In the genomic region with DNA sequence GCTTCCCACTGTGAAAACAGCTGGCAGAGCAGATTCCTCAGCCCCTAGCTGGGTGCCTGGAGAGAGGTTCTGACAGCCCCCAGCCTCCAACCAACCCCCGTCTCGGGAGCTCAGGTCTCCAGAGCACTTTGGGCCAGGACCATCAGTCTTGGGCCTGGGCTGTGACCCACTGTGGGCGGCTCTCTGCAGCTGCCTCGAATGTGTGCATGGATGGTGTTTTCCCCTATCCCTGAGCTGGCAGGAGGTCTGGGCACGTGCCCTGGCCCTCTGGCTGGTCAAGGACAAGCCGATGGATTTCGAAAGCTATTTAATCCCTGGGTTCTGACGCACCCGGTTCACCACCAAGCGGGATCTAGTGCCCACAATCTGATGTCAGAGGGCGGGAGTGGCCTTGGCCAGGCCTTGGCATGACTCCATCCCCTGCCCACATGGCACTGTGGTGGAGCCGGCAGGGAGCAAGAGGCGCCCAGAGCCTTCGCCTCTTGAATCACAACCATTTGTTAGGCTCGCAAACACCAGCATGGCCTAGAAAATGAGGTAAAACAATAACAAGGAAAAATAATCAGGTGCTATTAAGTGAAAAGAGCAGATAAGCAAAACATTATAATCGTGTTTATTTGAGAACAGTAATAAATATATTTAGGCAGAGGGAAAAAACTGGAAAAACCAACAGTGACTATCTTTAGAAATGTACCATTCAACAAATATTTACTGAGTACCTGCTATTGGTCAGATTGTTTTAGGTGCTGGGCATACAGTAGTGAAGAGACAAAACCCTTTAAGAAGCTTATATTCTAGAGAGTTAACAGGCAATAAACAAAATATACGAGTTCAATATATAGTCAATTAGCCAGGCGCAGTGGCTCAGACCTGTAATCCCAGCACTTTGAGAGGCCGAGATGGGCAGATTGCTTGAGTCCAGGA, we compare ENCODE assay signal across 1 cellular context.
TF ChIP-seq lines count a peak whose summit lies in the region.

No MANE protein-coding gene starts in this region.

TF ChIP-seq in liver, 16 proteins besides CTCF, POLR2A, EP300 and RAD21 (continued from another document):
- TF ChIP-seq, protein P1, sequence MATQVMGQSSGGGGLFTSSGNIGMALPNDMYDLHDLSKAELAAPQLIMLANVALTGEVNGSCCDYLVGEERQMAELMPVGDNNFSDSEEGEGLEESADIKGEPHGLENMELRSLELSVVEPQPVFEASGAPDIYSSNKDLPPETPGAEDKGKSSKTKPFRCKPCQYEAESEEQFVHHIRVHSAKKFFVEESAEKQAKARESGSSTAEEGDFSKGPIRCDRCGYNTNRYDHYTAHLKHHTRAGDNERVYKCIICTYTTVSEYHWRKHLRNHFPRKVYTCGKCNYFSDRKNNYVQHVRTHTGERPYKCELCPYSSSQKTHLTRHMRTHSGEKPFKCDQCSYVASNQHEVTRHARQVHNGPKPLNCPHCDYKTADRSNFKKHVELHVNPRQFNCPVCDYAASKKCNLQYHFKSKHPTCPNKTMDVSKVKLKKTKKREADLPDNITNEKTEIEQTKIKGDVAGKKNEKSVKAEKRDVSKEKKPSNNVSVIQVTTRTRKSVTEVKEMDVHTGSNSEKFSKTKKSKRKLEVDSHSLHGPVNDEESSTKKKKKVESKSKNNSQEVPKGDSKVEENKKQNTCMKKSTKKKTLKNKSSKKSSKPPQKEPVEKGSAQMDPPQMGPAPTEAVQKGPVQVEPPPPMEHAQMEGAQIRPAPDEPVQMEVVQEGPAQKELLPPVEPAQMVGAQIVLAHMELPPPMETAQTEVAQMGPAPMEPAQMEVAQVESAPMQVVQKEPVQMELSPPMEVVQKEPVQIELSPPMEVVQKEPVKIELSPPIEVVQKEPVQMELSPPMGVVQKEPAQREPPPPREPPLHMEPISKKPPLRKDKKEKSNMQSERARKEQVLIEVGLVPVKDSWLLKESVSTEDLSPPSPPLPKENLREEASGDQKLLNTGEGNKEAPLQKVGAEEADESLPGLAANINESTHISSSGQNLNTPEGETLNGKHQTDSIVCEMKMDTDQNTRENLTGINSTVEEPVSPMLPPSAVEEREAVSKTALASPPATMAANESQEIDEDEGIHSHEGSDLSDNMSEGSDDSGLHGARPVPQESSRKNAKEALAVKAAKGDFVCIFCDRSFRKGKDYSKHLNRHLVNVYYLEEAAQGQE (IDR thresholded peaks at IDR 0.05): peak; percentile 92
- TF ChIP-seq FOXA1 (IDR thresholded peaks at IDR 0.05) (peak; percentile 87), EGR1 (IDR thresholded peaks at IDR 0.05; ENCODE audit: low read depth in 2 of 2) (peak in 1 of 2 donors; percentile 50), RXRA (IDR thresholded peaks at IDR 0.05) (peak; percentile 95 to 99), SP1 (IDR thresholded peaks at IDR 0.05) (peak; percentile 96)
TF ChIP-seq in liver: peak in this region for 15.
